8 cellular contexts compared by ENCODE assay signal in genomic region chr1:44571712-44572571, GRCh38.
DNase-seq lines count a peak whose midpoint lies in the region; ATAC-seq, FAIRE-seq and TF ChIP-seq lines count a peak whose summit lies in the region.

No MANE protein-coding gene starts in this region.

- TF ChIP-seq CTCF in GM12878 (IDR thresholded peaks at IDR 0.05 in 2 of 3, conservative IDR thresholded peaks at IDR 0.05 in 1 of 3; ENCODE audit: control insufficient read depth in 2 of 3, extremely low read depth in 1 of 3, insufficient read depth in 1 of 3, low read depth in 3 of 3, low read length in 3 of 3) (peak; percentile 53 to 61 (median 55)), mesothelial cell of epicardium (IDR thresholded peaks at IDR 0.05; ENCODE audit: unreplicated experiment) (peak; percentile 38), omental fat pad (IDR thresholded peaks at IDR 0.05) (no peak)

- SMC1A ChIA-PET in GM12878 (lab: Charles Lee; ENCODE audit: uncharacterized antibody, unreplicated experiment), result interaction anchor here (0.5 to 2.8 kb wide), 12 partner anchors 11 to 480 kb away, joined by 3 to 24 read pairs (median 3); no protein-coding TSS in a partner anchor

- CTCF ChIA-PET in GM12878 (lab: Yijun Ruan, JAX), result interaction anchor here (0.6 to 4.7 kb wide), 24 partner anchors 9 to 483 kb away, joined by 3 to 76 read pairs (median 4); no protein-coding TSS in a partner anchor

- H3K36me3 ChIP-seq in GM12878 (ENCODE audit: control insufficient read depth in 2 of 2, insufficient read depth in 2 of 2, low read length in 1 of 2), result no peaks in the 10 kb centered on the region

- H3K9me3 Mint-ChIP-seq in mesothelial cell of epicardium, result no peaks in the 10 kb centered on the region

- POLR2A ChIA-PET in GM12878 (lab: Charles Lee), result no interaction called here

- no peak overlapping the region for H3K4me2 ChIP-seq in GM12878 (ENCODE audit: control insufficient read depth, insufficient read depth)

- FAIRE-seq in GM12878 (lab: Jason Lieb, UNC), result peak; percentile 86

- H3K4me3 ChIP-seq in GM12878, result no peak overlapping the region

- no peak overlapping the region for H3K4me3 Mint-ChIP-seq in mesothelial cell of epicardium

- no peaks in the 10 kb centered on the region for H4K20me1 ChIP-seq in GM12878 (ENCODE audit: control insufficient read depth, insufficient read depth)

- no TSS peak for BruUV-seq in GM12878 (replicated peaks; lab: Mats Ljungman, UMichigan)

- H3K27me3 ChIP-seq in GM12878 (replicated peaks in 1 of 2; ENCODE audit: control insufficient read depth in 2 of 2, insufficient read depth in 2 of 2, low read length in 1 of 2), result peaks cover 1 to 9% of the 10 kb centered on the region in 2 experiments; a peak in 2 of 4 replicates

- no peak overlapping the region for H3K27ac Mint-ChIP-seq in mesothelial cell of epicardium

- no peak for TF ChIP-seq EP300 in GM12878 (IDR thresholded peaks at IDR 0.05; ENCODE audit: borderline replicate concordance in 1 of 2, control insufficient read depth in 1 of 2, low read depth in 2 of 2, low read length in 2 of 2)

- H3K79me2 ChIP-seq in GM12878 (ENCODE audit: control insufficient read depth, insufficient read depth, low read length), result no peaks in the 10 kb centered on the region

- H2AFZ ChIP-seq in GM12878 (ENCODE audit: control insufficient read depth, low read depth, low read length), result no peak overlapping the region

- intact Hi-C loops in GM12878 (cut with micrococcal nuclease; ENCODE audit: unreplicated experiment), result loop anchor here (1.0 to 2.0 kb wide), 2 partner anchors 23 to 81 kb away; no protein-coding TSS in a partner anchor

- peaks cover 54% of the 10 kb centered on the region for H3K27me3 Mint-ChIP-seq in mesothelial cell of epicardium (ENCODE audit: low read depth)

- in situ Hi-C loops in KBM-7 (cut with MboI; ENCODE audit: low pct_unique_long_range_greater_than_20kb, low sequenced_read_pairs) (no loop called here), GM12878 (cut with MboI) (no loop called here)

- peak; percentile 8 to 35 for DNase-seq in SHP77 (lab: John Stamatoyannopoulos, UW)
- DNase-seq in SHP77 treated with DMSO at 0.1 percent for 48 hours (lab: John Stamatoyannopoulos, UW), result no peak
- peak; percentile 47 for DNase-seq in KBM-7
- DNase-seq in GM12878 (ENCODE audit: low read depth, low spot score), result no peak
- no peak for DNase-seq in mesothelial cell of epicardium (ENCODE audit: low spot score in 2 of 2, unreplicated experiment in 2 of 2)
- no peak for DNase-seq in omental fat pad (ENCODE audit: low spot score)
- no peak for DNase-seq in 8988T

- H3K9ac ChIP-seq in GM12878 (ENCODE audit: control insufficient read depth, insufficient read depth, low read length), result no peak overlapping the region

- no peak for TF ChIP-seq RAD21 in GM12878 (IDR thresholded peaks at IDR 0.05; ENCODE audit: insufficient read depth, low read depth, low read length)

- ATAC-seq in GM12878, result peak; percentile 82
- no peak for ATAC-seq in omental fat pad (ENCODE audit: low FRiP score)
- no peak for ATAC-seq in HG02610 (IDR thresholded peaks at IDR 0.05; ENCODE audit: unreplicated experiment)

- no peaks in the 10 kb centered on the region for H3K4me1 Mint-ChIP-seq in mesothelial cell of epicardium

- WGBS in GM12878 (ENCODE audit: insufficient coverage, insufficient replicate concordance, low lambda C conversion rate, missing lambda C conversion rate), result 0% methylated on average over 5 of the region's 5 CpGs

- no peaks in the 10 kb centered on the region for H3K36me3 Mint-ChIP-seq in mesothelial cell of epicardium

- H3K27ac ChIP-seq in GM12878 (ENCODE audit: control insufficient read depth, insufficient read depth), result no peak overlapping the region

- TF ChIP-seq POLR2A in GM12878 (IDR thresholded peaks at IDR 0.05; ENCODE audit: low read depth, low read length), result no peak

- RAD21 ChIA-PET in GM12878 (lab: Charles Lee; ENCODE audit: unreplicated experiment), result interaction anchor here (0.6 to 2.2 kb wide), 4 partner anchors 23 to 355 kb away, joined by 3 to 15 read pairs (median 6); no protein-coding TSS in a partner anchor

- H3K4me1 ChIP-seq in GM12878 (ENCODE audit: control insufficient read depth, insufficient read depth, low read length), result no peaks in the 10 kb centered on the region

- no peaks in the 10 kb centered on the region for H3K9me3 ChIP-seq in GM12878 (replicated peaks; ENCODE audit: control insufficient read depth, insufficient read depth, low read length)

TF ChIP-seq in GM12878, 131 proteins besides CTCF, POLR2A, EP300 and RAD21:
- TF ChIP-seq DPF2 (IDR thresholded peaks at IDR 0.05) (no peak), SP1 (IDR thresholded peaks at IDR 0.05; ENCODE audit: low read depth, low read length) (no peak), BRCA1 (IDR thresholded peaks at IDR 0.05; ENCODE audit: low read depth, low read length) (no peak), SIN3A (IDR thresholded peaks at IDR 0.05; ENCODE audit: low read depth, low read length) (no peak), RAD51 (IDR thresholded peaks at IDR 0.05) (0 out of 2 replicates have a peak, but pooled peaks have one; percentile 35), NFXL1 (IDR thresholded peaks at IDR 0.05; ENCODE audit: borderline replicate concordance) (no peak), ZNF274 (IDR thresholded peaks at IDR 0.05; ENCODE audit: insufficient read depth, insufficient read length) (no peak), STAT1 (conservative IDR thresholded peaks at IDR 0.05) (no peak), SMC3 (IDR thresholded peaks at IDR 0.05; ENCODE audit: borderline replicate concordance, low read length) (peak; percentile 54; the same call in 1 of the 2 replicates), NR2F1 (conservative IDR thresholded peaks at IDR 0.05) (no peak), MTA2 (IDR thresholded peaks at IDR 0.05; ENCODE audit: low read depth) (no peak), NFYA (IDR thresholded peaks at IDR 0.05; ENCODE audit: borderline replicate concordance, low read depth, low read length) (no peak), EZH2 (IDR thresholded peaks at IDR 0.05; ENCODE audit: borderline replicate concordance, control insufficient read depth, low read depth, low read length) (no peak), PAX5 (IDR thresholded peaks at IDR 0.05; ENCODE audit: borderline replicate concordance, low read depth, low read length) (no peak), MLLT1 (IDR thresholded peaks at IDR 0.05) (no peak), BHLHE40 (IDR thresholded peaks at IDR 0.05; ENCODE audit: borderline replicate concordance in 1 of 2, low read depth in 2 of 2, low read length in 1 of 2) (no peak)

Comparison
In these comparisons a context has a peak if more than half of its experiments do, and no peak if none do; other contexts are left out.
1. DNase-seq: peak in SHP77 (2 of 2) and KBM-7 (single experiment); none in SHP77 treated with DMSO at 0.1 percent for 48 hours (single experiment), GM12878 (single experiment), mesothelial cell of epicardium (0 of 2), omental fat pad (single experiment) and 8988T (single experiment).
2. CTCF ChIP-seq: peak in GM12878 (3 of 3) and mesothelial cell of epicardium (single experiment); none in omental fat pad (0 of 3).